11 cellular contexts compared by ENCODE assay signal in the genomic region with DNA sequence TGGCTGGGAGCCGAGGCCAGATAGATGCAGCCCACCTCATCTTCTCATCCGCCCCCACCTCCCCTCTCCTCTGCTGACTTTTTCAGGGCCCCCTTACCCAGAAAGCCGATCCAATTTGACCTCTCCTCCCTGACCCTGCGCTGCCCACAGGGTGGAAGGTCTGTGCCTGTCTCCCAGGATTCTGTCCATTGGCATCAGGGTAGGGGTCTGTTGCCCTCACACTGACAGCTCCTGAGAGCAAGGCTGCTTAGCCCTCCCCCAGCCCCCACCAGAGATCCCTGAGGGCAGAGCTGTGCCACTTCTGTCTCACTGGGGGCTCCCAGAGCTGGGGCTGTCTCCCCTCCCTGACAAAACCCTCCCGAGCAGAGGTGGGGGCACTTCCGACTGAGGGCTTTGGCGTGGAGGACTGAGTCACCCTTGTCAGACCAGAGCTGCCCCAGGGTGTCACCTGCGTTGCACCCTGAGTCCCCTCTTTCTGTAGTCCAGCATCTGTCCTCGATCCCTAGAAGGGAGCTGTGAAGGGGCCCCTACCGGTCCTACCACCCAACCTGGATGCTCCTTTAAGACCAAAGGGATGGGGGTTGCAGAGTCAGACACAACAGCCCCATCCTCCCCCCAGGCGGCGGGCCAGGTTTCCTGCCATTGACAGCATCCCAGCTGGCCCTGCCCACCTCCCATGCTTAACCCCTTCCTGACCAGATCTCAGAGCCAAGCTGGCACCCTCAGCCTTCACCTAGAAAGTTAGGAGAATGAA. TPM values are rescaled to one million over a fixed set of nuclear protein-coding genes. Genes with fewer than 3 reads are reported as not detected.
DNase-seq lines count a peak whose midpoint lies in the region; ATAC-seq and TF ChIP-seq lines count a peak whose summit lies in the region.
"Had no signal": no experiment of that assay in that cellular context is flagged by ENCODE, and none has a peak within 500 bp of the region (broad histone marks: within the 10 kb centered on the region; RNA-seq: fewer than 3 reads in every experiment).

No MANE protein-coding gene starts in this region.

- no peak for TF ChIP-seq CTCF in parathyroid adenoma (IDR thresholded peaks at IDR 0.05)
- TF ChIP-seq CTCF in GM13977 (IDR thresholded peaks at IDR 0.05; ENCODE audit: extremely low read depth, insufficient read depth, missing control alignments): no peak

- intact Hi-C loops in Right ventricle myocardium inferior (cut with DNase I): no loop called here

- H3K4me3 ChIP-seq in parathyroid adenoma (ENCODE audit: low read depth, low read length): no peak overlapping the region
- H3K4me3 ChIP-seq: adrenal gland had no signal

- no peaks in the 10 kb centered on the region for H3K9me3 ChIP-seq in parathyroid adenoma (ENCODE audit: control insufficient read depth, low read length)
- H3K9me3 ChIP-seq: adrenal gland had no signal

- DNase-seq in Daoy (ENCODE audit: low read depth) (peak; percentile 47), NCI-H510A treated with DMSO at 0.1 percent for 48 hours (lab: John Stamatoyannopoulos, UW) (peak; percentile 27), Right ventricle myocardium inferior (ENCODE audit: missing footprints) (peak; percentile 79), GM13977 (ENCODE audit: low spot score) (no peak)
- DNase-seq: GF-D8 had no signal

- no peaks in the 10 kb centered on the region for H3K4me1 ChIP-seq in parathyroid adenoma

- H2AFZ ChIP-seq in parathyroid adenoma: no peak overlapping the region

- ATAC-seq in Right ventricle myocardium inferior (no peak), HG03354 (IDR thresholded peaks at IDR 0.05; ENCODE audit: poor library complexity, severe bottlenecking, unreplicated experiment) (no peak), GM18870 (IDR thresholded peaks at IDR 0.05; ENCODE audit: unreplicated experiment) (no peak), HG02678 (IDR thresholded peaks at IDR 0.05; ENCODE audit: unreplicated experiment) (no peak)

- H3K27me3 ChIP-seq in parathyroid adenoma (ENCODE audit: control insufficient read depth, insufficient read depth, low read length): no peaks in the 10 kb centered on the region

- H3K79me2 ChIP-seq in parathyroid adenoma: no peaks in the 10 kb centered on the region

- H3K27ac ChIP-seq in parathyroid adenoma: peak overlapping the region; percentile 68
- H3K27ac ChIP-seq: VCaP had no signal

- peak overlapping the region; percentile 34 for H3K4me2 ChIP-seq in parathyroid adenoma (ENCODE audit: low read length)

- H3K36me3 ChIP-seq in parathyroid adenoma (ENCODE audit: control insufficient read depth, insufficient read depth, low read length): no peaks in the 10 kb centered on the region
- H3K36me3 ChIP-seq: adrenal gland had no signal

- no peak overlapping the region for H3K9ac ChIP-seq in parathyroid adenoma

- in situ Hi-C loops in GM13977 (cut with MboI; ENCODE audit: low pct_unique_long_range_greater_than_20kb, low sequenced_read_pairs, unreplicated experiment): no loop called here

RNA-seq across cellular contexts. Expression of a gene that starts 2.4 kb away (rescaled TPM):
- total RNA-seq in Daoy (2014; rRNA removed; shearing (Covaris generic)): 0.51 TPM in 1 of 2 replicates, not detected in the other
- 4.0 TPM for total RNA-seq in Right ventricle myocardium inferior

RNA-seq across cellular contexts. Expression of a gene that starts 12.3 kb away (rescaled TPM):
- total RNA-seq in Daoy (2014; rRNA removed; shearing (Covaris generic)): not detected in 2 replicates
- not detected for total RNA-seq in Right ventricle myocardium inferior
- total RNA-seq: adrenal gland had no signal

RNA-seq across cellular contexts. Expression of a gene that starts 13.2 kb away (rescaled TPM):
- total RNA-seq in Daoy (2014; rRNA removed; shearing (Covaris generic)): 14.5 and 39.7 TPM in 2 replicates
- total RNA-seq in Right ventricle myocardium inferior: 14.9 TPM

RNA-seq across cellular contexts. Expression of a gene that starts 15.2 kb away (rescaled TPM):
- not detected in 2 replicates for total RNA-seq in Daoy (2014; rRNA removed; shearing (Covaris generic))
- total RNA-seq in Right ventricle myocardium inferior: not detected

RNA-seq across cellular contexts. Expression of a gene that starts 20.8 kb away (rescaled TPM):
- total RNA-seq in Daoy (2014; rRNA removed; shearing (Covaris generic)): 1.3 TPM in 2 replicates
- total RNA-seq in Right ventricle myocardium inferior: 1.8 TPM
